Comparison of ENCODE assay signal across 8 cellular contexts in the genomic region with DNA sequence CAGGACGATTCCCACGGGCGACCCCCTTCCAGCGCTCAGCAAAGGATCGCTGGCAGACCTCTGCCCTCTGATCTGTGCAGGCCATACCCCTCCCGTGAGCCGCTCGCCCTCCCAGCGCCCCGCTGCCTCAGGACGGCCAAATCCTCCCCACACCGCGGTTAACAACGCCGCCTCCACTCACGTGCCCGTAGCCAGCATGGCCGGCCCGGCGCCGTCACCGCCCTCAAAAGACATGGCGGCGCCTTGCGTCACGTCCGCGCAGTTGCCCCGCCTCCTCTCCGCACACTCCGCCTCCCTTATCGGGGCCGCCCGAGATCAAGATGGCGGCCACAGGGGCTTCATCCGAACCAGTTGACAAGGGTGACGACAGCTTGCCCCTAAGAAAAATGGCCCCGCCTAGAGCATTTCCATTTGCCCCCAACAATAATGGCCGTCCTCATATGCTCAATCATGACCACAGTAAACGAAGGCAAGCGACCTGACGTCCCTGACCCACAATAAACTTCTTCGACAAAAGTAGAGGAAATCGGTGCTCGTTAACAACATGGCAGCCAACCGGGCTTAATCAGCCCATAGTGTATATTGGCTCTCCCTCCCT. TPM values are rescaled to one million over a fixed set of nuclear protein-coding genes. Genes with fewer than 3 reads are reported as not detected.
DNase-seq lines count a peak whose midpoint lies in the region; TF ChIP-seq lines count a peak whose summit lies in the region.

No MANE protein-coding gene starts in this region.

- no peak overlapping the region for H3K4me3 Mint-ChIP-seq in neural progenitor cell

- H3K9me3 ChIP-seq in Loucy (ENCODE audit: insufficient read depth, low read depth, low read length) (no peaks in the 10 kb centered on the region), neural progenitor cell (ENCODE audit: low read depth) (no peaks in the 10 kb centered on the region)

- no peak overlapping the region for H3K27ac Mint-ChIP-seq in neural progenitor cell

- CTCF ChIA-PET in RWPE1 (lab: Yijun Ruan, JAX), result interaction anchor here (0.7 kb wide), 1 partner anchor 24 kb away, joined by 3 read pairs; no protein-coding TSS in a partner anchor

- H3K27ac ChIP-seq in RWPE1, result peak overlapping the region; percentile 96
- H3K27ac ChIP-seq in neural progenitor cell, result peak overlapping the region; percentile 91

- H3K36me3 ChIP-seq in Loucy (ENCODE audit: insufficient read depth, low read length), result peaks cover 5% of the 10 kb centered on the region; the same call in 1 of the 2 replicates
- no peaks in the 10 kb centered on the region for H3K36me3 ChIP-seq in neural progenitor cell

- peak; percentile 99 for DNase-seq in EL
- peak; percentile 98 for DNase-seq in H4 (ENCODE audit: low spot score)
- peak; percentile 85 for DNase-seq in RWPE1 (ENCODE audit: low spot score)
- DNase-seq in activated T-helper 9 cell treated with anti-CD3 and anti-CD28 coated beads, Interleukin-2, amount 50 U/mL, for 16 hours (ENCODE audit: low read depth), result peak; percentile 97
- peak; percentile 100 for DNase-seq in fibroblast of villous mesenchyme (ENCODE audit: low read depth)
- peak; percentile 99 for DNase-seq in neural progenitor cell (ENCODE audit: low spot score)
- peak; percentile 97 for DNase-seq in stromal cell of bone marrow (ENCODE audit: low read depth)

- TF ChIP-seq CTCF in Loucy (conservative IDR thresholded peaks at IDR 0.05; ENCODE audit: low read length), result no peak
- no peak for TF ChIP-seq CTCF in RWPE1 (conservative IDR thresholded peaks at IDR 0.05; ENCODE audit: low read depth)
- TF ChIP-seq CTCF in fibroblast of villous mesenchyme (IDR thresholded peaks at IDR 0.05; ENCODE audit: insufficient read depth, low read depth, low read length), result no peak
- TF ChIP-seq CTCF in neural progenitor cell (IDR thresholded peaks at IDR 0.05), result no peak

- no peaks in the 10 kb centered on the region for H3K9me3 Mint-ChIP-seq in neural progenitor cell

- POLR2A ChIA-PET in RWPE1 (lab: Yijun Ruan, JAX; ENCODE audit: low non-redundant PET), result interaction anchor here (0.5 to 1.2 kb wide), 2 partner anchors 8 to 13 kb away, joined by 4 to 5 read pairs; partner anchors contain the start of gene PNKP

- H3K9ac ChIP-seq in Loucy (ENCODE audit: low read depth, low read length, poor library complexity, severe bottlenecking) (peak overlapping the region; percentile 91), neural progenitor cell (peak overlapping the region; percentile 78)

- H3K79me2 ChIP-seq in Loucy (ENCODE audit: insufficient read depth, low read length) (peaks cover 34% of the 10 kb centered on the region), neural progenitor cell (ENCODE audit: low read depth) (peaks cover 30% of the 10 kb centered on the region)

- H3K4me1 Mint-ChIP-seq in neural progenitor cell, result peaks cover 26% of the 10 kb centered on the region

- peak overlapping the region; percentile 95 for H3K4me3 ChIP-seq in Loucy (ENCODE audit: low read length, poor library complexity, severe bottlenecking)
- peak overlapping the region; percentile 95 for H3K4me3 ChIP-seq in fibroblast of villous mesenchyme (ENCODE audit: low read depth, low read length)
- peak overlapping the region; percentile 88 for H3K4me3 ChIP-seq in neural progenitor cell

- H3K27me3 Mint-ChIP-seq in neural progenitor cell (ENCODE audit: insufficient read depth, low read depth), result peaks cover 2% of the 10 kb centered on the region

- H3K27me3 ChIP-seq in Loucy (ENCODE audit: insufficient read depth, low read length, poor library complexity, severe bottlenecking), result no peaks in the 10 kb centered on the region
- no peaks in the 10 kb centered on the region for H3K27me3 ChIP-seq in neural progenitor cell

- H3K36me3 Mint-ChIP-seq in neural progenitor cell, result peaks cover 8% of the 10 kb centered on the region

- H4K20me1 ChIP-seq in Loucy (ENCODE audit: insufficient read depth, low read length, poor library complexity, severe bottlenecking) (peaks cover 11% of the 10 kb centered on the region), neural progenitor cell (ENCODE audit: low read depth) (peaks cover 18% of the 10 kb centered on the region)

- no peaks in the 10 kb centered on the region for H3F3A ChIP-seq in Loucy (ENCODE audit: low read depth)
- H3F3A ChIP-seq in neural progenitor cell (ENCODE audit: low read depth), result peaks cover 6% of the 10 kb centered on the region

- peak overlapping the region; percentile 99 for H3K4me2 ChIP-seq in Loucy (ENCODE audit: low read depth, low read length, poor library complexity, severe bottlenecking)
- peak overlapping the region; percentile 83 for H3K4me2 ChIP-seq in neural progenitor cell

- no peaks in the 10 kb centered on the region for H3K9me2 ChIP-seq in Loucy (replicated peaks; ENCODE audit: low read depth, low read length)

- H3K4me1 ChIP-seq in Loucy (ENCODE audit: insufficient read depth, low read length, poor library complexity, severe bottlenecking), result peaks cover 24% of the 10 kb centered on the region
- peaks cover 10% of the 10 kb centered on the region for H3K4me1 ChIP-seq in neural progenitor cell

- H2AFZ ChIP-seq in Loucy (ENCODE audit: low read length) (peak overlapping the region; percentile 90), neural progenitor cell (replicated peaks) (peak overlapping the region; percentile 83)

RNA-seq across cellular contexts. Expression of gene AKT1S1, which starts 0.6 kb away (rescaled TPM):
- total RNA-seq in H4 (2014; rRNA removed; shearing (Covaris generic)), result 12.8 and 13.4 TPM in 2 replicates
- total RNA-seq in fibroblast of villous mesenchyme (11.9 and 12.5 TPM in 2 replicates), neural progenitor cell (ENCODE audit: low replicate concordance) (2.3 and 13.6 TPM in 2 replicates)

RNA-seq across cellular contexts. Expression of gene TBC1D17, which starts 1.0 kb away (rescaled TPM):
- total RNA-seq in H4 (2014; rRNA removed; shearing (Covaris generic)), result 2.6 and 6.8 TPM in 2 replicates
- total RNA-seq in fibroblast of villous mesenchyme, result 23.3 and 27.4 TPM in 2 replicates
- 10.4 and 15.9 TPM in 2 replicates for total RNA-seq in neural progenitor cell (ENCODE audit: low replicate concordance)

RNA-seq across cellular contexts. Expression of gene PNKP, which starts 9.1 kb away (rescaled TPM):
- total RNA-seq in H4 (2014; rRNA removed; shearing (Covaris generic)), result 20.5 and 22.7 TPM in 2 replicates
- total RNA-seq in fibroblast of villous mesenchyme (40.2 and 64.1 TPM in 2 replicates), neural progenitor cell (ENCODE audit: low replicate concordance) (41.1 and 72.4 TPM in 2 replicates)

RNA-seq across cellular contexts. Expression of gene IL4I1, which starts 20.2 kb away (rescaled TPM):
- 0.15 TPM in 1 of 2 replicates, not detected in the other for total RNA-seq in H4 (2014; rRNA removed; shearing (Covaris generic))
- total RNA-seq in fibroblast of villous mesenchyme (0.43 and 0.64 TPM in 2 replicates), neural progenitor cell (ENCODE audit: low replicate concordance) (0.56 TPM in 1 of 2 replicates, not detected in the other)

RNA-seq across cellular contexts. Expression of gene PTOV1, which starts 25.6 kb away (rescaled TPM):
- 99.9 and 101 TPM in 2 replicates for total RNA-seq in H4 (2014; rRNA removed; shearing (Covaris generic))
- total RNA-seq in fibroblast of villous mesenchyme (47.9 and 53.5 TPM in 2 replicates), neural progenitor cell (ENCODE audit: low replicate concordance) (63.5 and 218 TPM in 2 replicates)

Comparison
In these comparisons a context has a peak if more than half of its experiments do, and no peak if none do; other contexts are left out.
1. Peak in every context shown above with its lines: DNase-seq, H3K4me3 ChIP-seq and H3K27ac ChIP-seq.